ENCODE assay signal across 1 cellular context in genomic region chrX:53882331-53882730, GRCh38.
TF ChIP-seq lines count a peak whose summit lies in the region.

No MANE protein-coding gene starts in this region.

TF ChIP-seq in HepG2, 621 proteins besides CTCF, POLR2A, EP300 and RAD21 (continued from another document and continues in another):
- TF ChIP-seq PLSCR1 (CRISPR knock-in tag; IDR thresholded peaks at IDR 0.05; ENCODE audit: borderline replicate concordance) = no peak
- TF ChIP-seq ZBTB42 (CRISPR knock-in tag; IDR thresholded peaks at IDR 0.05) = no peak
- TF ChIP-seq SRSF9 (IDR thresholded peaks at IDR 0.05; ENCODE audit: borderline replicate concordance, insufficient read depth, low read depth, low read length, poor library complexity, severe bottlenecking) = no peak
- no peak for TF ChIP-seq MYNN (CRISPR knock-in tag; IDR thresholded peaks at IDR 0.05; ENCODE audit: low read depth)
- peak; percentile 45; the same call in 1 of the 2 replicates for TF ChIP-seq AHDC1 (CRISPR knock-in tag; IDR thresholded peaks at IDR 0.05; ENCODE audit: borderline replicate concordance)
- peak; percentile 75 for TF ChIP-seq GATAD2A (CRISPR knock-in tag; IDR thresholded peaks at IDR 0.05)
- TF ChIP-seq MIER3 (CRISPR knock-in tag; IDR thresholded peaks at IDR 0.05; ENCODE audit: borderline replicate concordance) = peak; percentile 23; the same call in 1 of the 2 replicates
- TF ChIP-seq ZMYM2 (CRISPR knock-in tag; IDR thresholded peaks at IDR 0.05) = 0 out of 2 replicates have a peak, but pooled peaks have one; percentile 32
- TF ChIP-seq PAXIP1 (CRISPR knock-in tag; conservative IDR thresholded peaks at IDR 0.05) = 0 out of 2 replicates have a peak, but pooled peaks have one; percentile 25
- TF ChIP-seq THAP9 (CRISPR knock-in tag; IDR thresholded peaks at IDR 0.05; ENCODE audit: borderline replicate concordance) = no peak
- no peak for TF ChIP-seq CENPBD1 (CRISPR knock-in tag; IDR thresholded peaks at IDR 0.05; ENCODE audit: borderline replicate concordance, low read depth)
- TF ChIP-seq, protein P1, sequence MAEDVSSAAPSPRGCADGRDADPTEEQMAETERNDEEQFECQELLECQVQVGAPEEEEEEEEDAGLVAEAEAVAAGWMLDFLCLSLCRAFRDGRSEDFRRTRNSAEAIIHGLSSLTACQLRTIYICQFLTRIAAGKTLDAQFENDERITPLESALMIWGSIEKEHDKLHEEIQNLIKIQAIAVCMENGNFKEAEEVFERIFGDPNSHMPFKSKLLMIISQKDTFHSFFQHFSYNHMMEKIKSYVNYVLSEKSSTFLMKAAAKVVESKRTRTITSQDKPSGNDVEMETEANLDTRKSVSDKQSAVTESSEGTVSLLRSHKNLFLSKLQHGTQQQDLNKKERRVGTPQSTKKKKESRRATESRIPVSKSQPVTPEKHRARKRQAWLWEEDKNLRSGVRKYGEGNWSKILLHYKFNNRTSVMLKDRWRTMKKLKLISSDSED (CRISPR knock-in tag; IDR thresholded peaks at IDR 0.05) = no peak
- no peak for TF ChIP-seq ZNF44 (CRISPR knock-in tag; IDR thresholded peaks at IDR 0.05)
- TF ChIP-seq HOXA5 (CRISPR knock-in tag; IDR thresholded peaks at IDR 0.05) = no peak
- TF ChIP-seq CREB3 (CRISPR knock-in tag; IDR thresholded peaks at IDR 0.05) = no peak
- no peak for TF ChIP-seq GMEB2 (CRISPR knock-in tag; IDR thresholded peaks at IDR 0.05; ENCODE audit: low read depth)
- TF ChIP-seq ZNF234 (CRISPR knock-in tag; conservative IDR thresholded peaks at IDR 0.05) = no peak
- no peak for TF ChIP-seq ZNF468 (CRISPR knock-in tag; IDR thresholded peaks at IDR 0.05)
- peak; percentile 55; the same call in 1 of the 2 replicates for TF ChIP-seq FOSL1 (CRISPR knock-in tag; IDR thresholded peaks at IDR 0.05; ENCODE audit: borderline replicate concordance)
- TF ChIP-seq FOXO1 (CRISPR knock-in tag; IDR thresholded peaks at IDR 0.05) = peak; percentile 69; the same call in 1 of the 2 replicates
- TF ChIP-seq, protein P2, sequence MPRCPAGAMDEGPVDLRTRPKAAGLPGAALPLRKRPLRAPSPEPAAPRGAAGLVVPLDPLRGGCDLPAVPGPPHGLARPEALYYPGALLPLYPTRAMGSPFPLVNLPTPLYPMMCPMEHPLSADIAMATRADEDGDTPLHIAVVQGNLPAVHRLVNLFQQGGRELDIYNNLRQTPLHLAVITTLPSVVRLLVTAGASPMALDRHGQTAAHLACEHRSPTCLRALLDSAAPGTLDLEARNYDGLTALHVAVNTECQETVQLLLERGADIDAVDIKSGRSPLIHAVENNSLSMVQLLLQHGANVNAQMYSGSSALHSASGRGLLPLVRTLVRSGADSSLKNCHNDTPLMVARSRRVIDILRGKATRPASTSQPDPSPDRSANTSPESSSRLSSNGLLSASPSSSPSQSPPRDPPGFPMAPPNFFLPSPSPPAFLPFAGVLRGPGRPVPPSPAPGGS (CRISPR knock-in tag; IDR thresholded peaks at IDR 0.05) = no peak
- no peak for TF ChIP-seq PPARG (CRISPR knock-in tag; conservative IDR thresholded peaks at IDR 0.05)
- TF ChIP-seq KMT2B (CRISPR knock-in tag; IDR thresholded peaks at IDR 0.05) = no peak
- peak; percentile 60; the same call in 1 of the 2 replicates for TF ChIP-seq IKZF5 (CRISPR knock-in tag; IDR thresholded peaks at IDR 0.05)
- TF ChIP-seq MAFF (IDR thresholded peaks at IDR 0.05; ENCODE audit: low read depth, low read length) = no peak
- no peak for TF ChIP-seq WIZ (CRISPR knock-in tag; IDR thresholded peaks at IDR 0.05)
- peak; percentile 66; the same call in 1 of the 2 replicates for TF ChIP-seq ZNF331 (CRISPR knock-in tag; IDR thresholded peaks at IDR 0.05)
- TF ChIP-seq CEBPB (IDR thresholded peaks at IDR 0.05; ENCODE audit: borderline replicate concordance, low read depth, low read length) = peak; percentile 89
- no peak for TF ChIP-seq GRHL1 (CRISPR knock-in tag; conservative IDR thresholded peaks at IDR 0.05)
- TF ChIP-seq ERF (CRISPR knock-in tag; IDR thresholded peaks at IDR 0.05) = no peak
- peak; percentile 77; the same call in 1 of the 2 replicates for TF ChIP-seq SOX5 (CRISPR knock-in tag; IDR thresholded peaks at IDR 0.05; ENCODE audit: borderline replicate concordance)
- TF ChIP-seq KDM6A (CRISPR knock-in tag; IDR thresholded peaks at IDR 0.05; ENCODE audit: low read depth) = no peak
- peak in 1 of 2 experiments; percentile 68; a peak in 2 of 4 replicates for TF ChIP-seq ATF4 (CRISPR knock-in tag; IDR thresholded peaks at IDR 0.05)
